15 cellular contexts compared by ENCODE assay signal in genomic region chr22:46039531-46039930, GRCh38.
DNase-seq lines count a peak whose midpoint lies in the region; TF ChIP-seq lines count a peak whose summit lies in the region.
"Had no signal": no experiment of that assay in that cellular context is flagged by ENCODE, and none has a peak within 500 bp of the region (broad histone marks: within the 10 kb centered on the region; RNA-seq: fewer than 3 reads in every experiment).

No MANE protein-coding gene starts in this region.

- TF ChIP-seq POLR2A in esophagus squamous epithelium (IDR thresholded peaks at IDR 0.05) = no peak

- no peak overlapping the region for H3K4me3 Mint-ChIP-seq in nephron progenitor cell
- H3K4me3 Mint-ChIP-seq: natural killer cell treated with Interleukin-12 subunit alpha and Interleukin-12 subunit beta and Interleukin-15 and Interleukin-18, amount 100 ng/mL, for 72 hours had no signal

- no peak overlapping the region for H3K27ac Mint-ChIP-seq in nephron progenitor cell
- H3K27ac Mint-ChIP-seq: natural killer cell treated with Interleukin-12 subunit alpha and Interleukin-12 subunit beta and Interleukin-15 and Interleukin-18, amount 100 ng/mL, for 72 hours had no signal

- H3K9ac ChIP-seq in BLaER1 treated with 17β-estradiol and CSF1 and Interleukin-3, amounts not matched to agents 10 nM and 100 nM = peak overlapping the region in 6 of 11 experiments; percentile 18 to 56 (median 32); a peak in 7 of 22 replicates
- peak overlapping the region; percentile 93 for H3K9ac ChIP-seq in skeletal muscle satellite cell (ENCODE audit: low read depth, low read length)
- H3K9ac ChIP-seq: GM23248 had no signal

- H3K36me3 Mint-ChIP-seq in nephron progenitor cell (ENCODE audit: low read depth) = no peaks in the 10 kb centered on the region
- H3K36me3 Mint-ChIP-seq: natural killer cell treated with Interleukin-12 subunit alpha and Interleukin-12 subunit beta and Interleukin-15 and Interleukin-18, amount 100 ng/mL, for 72 hours had no signal

- DNase-seq in NCI-H69 (lab: John Stamatoyannopoulos, UW) (peak; percentile 52), esophagus squamous epithelium (lab: John Stamatoyannopoulos, UW) (no peak), G401 (ENCODE audit: low spot score) (no peak), brain microvascular endothelial cell (no peak), nephron progenitor cell (no peak)
- DNase-seq: GM23248; mesendoderm; NCI-H1436 treated with DMSO at 0.1 percent for 48 hours; NCI-H2227 treated with DMSO at 0.1 percent for 48 hours; stimulated activated CD4-positive, alpha-beta T cell treated with anti-CD3 and anti-CD28 coated beads, Interleukin-12 subunit alpha, Interleukin-12 subunit beta, amount 100 ng/mL, for 4 hours; stimulated activated CD8-positive, alpha-beta memory T cell treated with anti-CD3 and anti-CD28 coated beads, Interleukin-4, amount 100 ng/mL, for 48 hours; SW 1271 had no signal

- peaks cover 0 to 4% (median 0%) of the 10 kb centered on the region in 11 experiments; a peak in 1 of 22 replicates for H4K20me1 ChIP-seq in BLaER1 treated with 17β-estradiol and CSF1 and Interleukin-3, amounts not matched to agents 10 nM and 100 nM

- no peaks in the 10 kb centered on the region for H3K9me3 Mint-ChIP-seq in nephron progenitor cell
- H3K9me3 Mint-ChIP-seq: natural killer cell treated with Interleukin-12 subunit alpha and Interleukin-12 subunit beta and Interleukin-15 and Interleukin-18, amount 100 ng/mL, for 72 hours had no signal

- peaks cover 46% of the 10 kb centered on the region for H3K27me3 Mint-ChIP-seq in nephron progenitor cell (ENCODE audit: low read depth, poor library complexity)
- H3K27me3 Mint-ChIP-seq: natural killer cell treated with Interleukin-12 subunit alpha and Interleukin-12 subunit beta and Interleukin-15 and Interleukin-18, amount 100 ng/mL, for 72 hours had no signal

- peaks cover 42 to 44% (median 43%) of the 10 kb centered on the region in 11 experiments for H3K27me3 ChIP-seq in BLaER1 treated with 17β-estradiol and CSF1 and Interleukin-3, amounts not matched to agents 10 nM and 100 nM
- H3K27me3 ChIP-seq in esophagus squamous epithelium (no peaks in the 10 kb centered on the region), skeletal muscle satellite cell (ENCODE audit: control insufficient read depth, insufficient read depth, low read length) (no peaks in the 10 kb centered on the region), brain microvascular endothelial cell (replicated peaks) (no peaks in the 10 kb centered on the region)

- in situ Hi-C loops in G401 (cut with HindIII; ENCODE audit: low sequenced_read_pairs) (no loop called here), brain microvascular endothelial cell (cut with HindIII; ENCODE audit: low pct_ligation_motif_present, low sequenced_read_pairs) (no loop called here)

- H3K4me1 Mint-ChIP-seq in nephron progenitor cell = peaks cover 19% of the 10 kb centered on the region

- intact Hi-C loops in esophagus squamous epithelium (cut with DNase I) = no loop called here

- H3K4me3 ChIP-seq in BLaER1 treated with 17β-estradiol and CSF1 and Interleukin-3, amounts not matched to agents 10 nM and 100 nM = no peak overlapping the region
- H3K4me3 ChIP-seq in esophagus squamous epithelium (no peak overlapping the region), skeletal muscle satellite cell (ENCODE audit: low read length) (peak overlapping the region; percentile 38), brain microvascular endothelial cell (ENCODE audit: low read depth, low read length) (no peak overlapping the region)
- H3K4me3 ChIP-seq: GM23248 had no signal

- peaks cover 60 to 76% (median 67%) of the 10 kb centered on the region in 10 experiments for H3K4me1 ChIP-seq in BLaER1 treated with 17β-estradiol and CSF1 and Interleukin-3, amounts not matched to agents 10 nM and 100 nM
- H3K4me1 ChIP-seq in esophagus squamous epithelium (peaks cover 32 to 92% (median 44%) of the 10 kb centered on the region in 3 donors), skeletal muscle satellite cell (ENCODE audit: control insufficient read depth, insufficient read depth, low read length) (peaks cover 80% of the 10 kb centered on the region)

- no peak for TF ChIP-seq CTCF in esophagus squamous epithelium (IDR thresholded peaks at IDR 0.05)
- TF ChIP-seq CTCF in brain microvascular endothelial cell (IDR thresholded peaks at IDR 0.05; ENCODE audit: low read depth, low read length, missing control alignments) = no peak
- no peak for TF ChIP-seq CTCF in nephron progenitor cell (IDR thresholded peaks at IDR 0.05)

- H3K9me3 ChIP-seq in BLaER1 treated with 17β-estradiol and CSF1 and Interleukin-3, amounts not matched to agents 10 nM and 100 nM (replicated peaks in 1 of 11) = no peaks in the 10 kb centered on the region
- H3K9me3 ChIP-seq in esophagus squamous epithelium = no peaks in the 10 kb centered on the region
- H3K9me3 ChIP-seq in skeletal muscle satellite cell (replicated peaks; ENCODE audit: low read length) = no peaks in the 10 kb centered on the region

- peak overlapping the region in 6 of 11 experiments; percentile 4 to 50 (median 35); a peak in 8 of 22 replicates for H3K27ac ChIP-seq in BLaER1 treated with 17β-estradiol and CSF1 and Interleukin-3, amounts not matched to agents 10 nM and 100 nM
- peak overlapping the region; percentile 82 to 100 (median 99) for H3K27ac ChIP-seq in esophagus squamous epithelium
- no peak overlapping the region for H3K27ac ChIP-seq in brain microvascular endothelial cell
- H3K27ac ChIP-seq: GM23248 had no signal

- peak overlapping the region; percentile 61 to 90 (median 82) for H3K4me2 ChIP-seq in BLaER1 treated with 17β-estradiol and CSF1 and Interleukin-3, amounts not matched to agents 10 nM and 100 nM
- H3K4me2 ChIP-seq in skeletal muscle satellite cell (ENCODE audit: low read length) = peak overlapping the region; percentile 99

- no peaks in the 10 kb centered on the region for H3K36me3 ChIP-seq in BLaER1 treated with 17β-estradiol and CSF1 and Interleukin-3, amounts not matched to agents 10 nM and 100 nM
- no peaks in the 10 kb centered on the region for H3K36me3 ChIP-seq in esophagus squamous epithelium
- no peaks in the 10 kb centered on the region for H3K36me3 ChIP-seq in skeletal muscle satellite cell (ENCODE audit: insufficient read depth, low read length)
- H3K36me3 ChIP-seq in brain microvascular endothelial cell (replicated peaks) = no peaks in the 10 kb centered on the region

- WGBS in esophagus squamous epithelium, 2 donors = 24 to 41% methylated on average over 6 of the region's 6 CpGs
